In genomic region chr1:43954036-43954435, GRCh38 we compare ENCODE assay signal across 13 cellular contexts. TPM values are rescaled to one million over a fixed set of nuclear protein-coding genes. Genes with fewer than 3 reads are reported as not detected.
"Had no signal": no experiment of that assay in that cellular context is flagged by ENCODE, and none has a peak within 500 bp of the region (broad histone marks: within the 10 kb centered on the region; RNA-seq: fewer than 3 reads in every experiment).

No MANE protein-coding gene starts in this region.

- H3K4me3 ChIP-seq: lung, right atrium auricular region, skin epidermis, tibial nerve had no signal

- H3K9me3 ChIP-seq: right atrium auricular region, tibial nerve had no signal

- DNase-seq: activated CD4-positive, alpha-beta memory T cell treated with anti-CD3 and anti-CD28 coated beads for 36 hours; activated gamma-delta T cell; activated T-cell treated with anti-CD3 and anti-CD28 coated beads, Interleukin-2, amount 50 U/mL, for 4 hours; aorta; left cardiac atrium; natural killer cell; stimulated activated CD4-positive, alpha-beta T cell treated with anti-CD3 and anti-CD28 coated beads, Interleukin-4, amount 100 ng/mL, for 4 hours; T-helper 9 cell had no signal

- H3K27me3 ChIP-seq: right atrium auricular region, tibial nerve had no signal

- ATAC-seq: activated T-cell treated with anti-CD3 and anti-CD28 coated beads, Interleukin-2, amount 50 U/mL, for 4 hours; left cardiac atrium; natural killer cell had no signal

- H3K4me3 Mint-ChIP-seq: activated CD4-positive, alpha-beta memory T cell treated with anti-CD3 and anti-CD28 coated beads for 36 hours; activated naive CD8-positive, alpha-beta T cell; activated T-cell treated with anti-CD3 and anti-CD28 coated beads, Interleukin-2, amount 50 U/mL, for 4 hours; natural killer cell had no signal

- H3K9me3 Mint-ChIP-seq: activated CD4-positive, alpha-beta memory T cell treated with anti-CD3 and anti-CD28 coated beads for 36 hours; activated T-cell treated with anti-CD3 and anti-CD28 coated beads, Interleukin-2, amount 50 U/mL, for 4 hours; natural killer cell had no signal

- H3K36me3 Mint-ChIP-seq: natural killer cell had no signal

- H3K27ac ChIP-seq: right atrium auricular region, skin epidermis, tibial nerve had no signal

- H3K27ac Mint-ChIP-seq: activated CD4-positive, alpha-beta memory T cell treated with anti-CD3 and anti-CD28 coated beads for 36 hours; activated naive CD8-positive, alpha-beta T cell; natural killer cell had no signal

RNA-seq across cellular contexts. Expression of gene ARTN, which starts 20.4 kb away (rescaled TPM):
- total RNA-seq: activated CD4-positive, alpha-beta memory T cell treated with anti-CD3 and anti-CD28 coated beads for 36 hours had no signal
